In genomic region chr1:160129046-160129445, GRCh38 we compare ENCODE assay signal across 18 cellular contexts. TPM values are rescaled to one million over a fixed set of nuclear protein-coding genes. Genes with fewer than 3 reads are reported as not detected.
DNase-seq lines count a peak whose midpoint lies in the region; ATAC-seq and TF ChIP-seq lines count a peak whose summit lies in the region.
"Had no signal": no experiment of that assay in that cellular context is flagged by ENCODE, and none has a peak within 500 bp of the region (broad histone marks: within the 10 kb centered on the region; RNA-seq: fewer than 3 reads in every experiment).

No MANE protein-coding gene starts in this region.

- no peak overlapping the region for H3K27ac Mint-ChIP-seq in natural killer cell
- no peak overlapping the region for H3K27ac Mint-ChIP-seq in activated naive CD8-positive, alpha-beta T cell treated with anti-CD3 and anti-CD28 coated beads for 36 hours

- no peak overlapping the region for H3K9ac ChIP-seq in PC-3 (ENCODE audit: low read length)
- H3K9ac ChIP-seq in skeletal muscle tissue (ENCODE audit: low read depth in 1 of 3, low read length in 3 of 3): peak overlapping the region; percentile 67 to 81 (median 73)
- H3K9ac ChIP-seq: parathyroid adenoma had no signal

- no peak for ATAC-seq in PC-3
- ATAC-seq in natural killer cell: no peak
- ATAC-seq: HepG2 had no signal

- H3F3A ChIP-seq in PC-3 (ENCODE audit: low read length, unreplicated experiment): peaks cover 7% of the 10 kb centered on the region

- CTCF ChIA-PET in PC-3 (lab: Charles Lee): no interaction called here

- H3K4me3 Mint-ChIP-seq in natural killer cell: no peak overlapping the region
- H3K4me3 Mint-ChIP-seq in activated naive CD8-positive, alpha-beta T cell treated with anti-CD3 and anti-CD28 coated beads for 36 hours: no peak overlapping the region
- H3K4me3 Mint-ChIP-seq: brain had no signal

- peaks cover 0 to 26% of the 10 kb centered on the region in 2 donors for H3K27me3 Mint-ChIP-seq in natural killer cell (ENCODE audit: low read depth in 2 of 2)
- H3K27me3 Mint-ChIP-seq in activated naive CD8-positive, alpha-beta T cell treated with anti-CD3 and anti-CD28 coated beads for 36 hours: no peaks in the 10 kb centered on the region

- no peaks in the 10 kb centered on the region for H3K36me3 Mint-ChIP-seq in natural killer cell
- H3K36me3 Mint-ChIP-seq in activated naive CD8-positive, alpha-beta T cell treated with anti-CD3 and anti-CD28 coated beads for 36 hours: no peaks in the 10 kb centered on the region

- H3K9me3 ChIP-seq in PC-3 (ENCODE audit: low read length) (no peaks in the 10 kb centered on the region), skeletal muscle tissue (ENCODE audit: control insufficient read depth in 3 of 3, low read length in 3 of 3) (no peaks in the 10 kb centered on the region)

- H3K4me1 ChIP-seq in PC-3 (ENCODE audit: insufficient read depth, low read length) (peaks cover 39% of the 10 kb centered on the region), skeletal muscle tissue (ENCODE audit: control insufficient read depth in 3 of 3, insufficient read depth in 3 of 3, low read length in 3 of 3) (peaks cover 88 to 96% (median 90%) of the 10 kb centered on the region in 3 donors)
- H3K4me1 ChIP-seq: parathyroid adenoma had no signal

- H3K9me2 ChIP-seq in PC-3 (replicated peaks; ENCODE audit: low read length): no peaks in the 10 kb centered on the region

- H3K9me3 Mint-ChIP-seq in natural killer cell: no peaks in the 10 kb centered on the region
- H3K9me3 Mint-ChIP-seq in activated naive CD8-positive, alpha-beta T cell treated with anti-CD3 and anti-CD28 coated beads for 36 hours: no peaks in the 10 kb centered on the region
- H3K9me3 Mint-ChIP-seq: brain had no signal

- no TSS peak for BruUV-seq in PC-3 (replicated peaks; lab: Mats Ljungman, UMichigan)

- H3K27ac ChIP-seq in PC-3 (ENCODE audit: low read length) (no peak overlapping the region), skeletal muscle tissue (ENCODE audit: low read depth, low read length) (peak overlapping the region; percentile 96)
- H3K27ac ChIP-seq: parathyroid adenoma had no signal

- POLR2A ChIA-PET in PC-3 (lab: Charles Lee; ENCODE audit: unreplicated experiment): interaction anchor here (0.6 kb wide), 1 partner anchor 132 kb away, joined by 3 read pairs; no protein-coding TSS in a partner anchor

- no peaks in the 10 kb centered on the region for H3K79me2 ChIP-seq in PC-3 (ENCODE audit: low read length)
- H3K79me2 ChIP-seq: parathyroid adenoma had no signal

- no peaks in the 10 kb centered on the region for H3K36me3 ChIP-seq in PC-3 (ENCODE audit: low read depth, low read length)
- H3K36me3 ChIP-seq in skeletal muscle tissue (ENCODE audit: control insufficient read depth in 3 of 3, insufficient read depth in 3 of 3, low read length in 3 of 3): peaks cover 60 to 70% (median 67%) of the 10 kb centered on the region in 3 donors

- H3K4me1 Mint-ChIP-seq in natural killer cell: no peaks in the 10 kb centered on the region
- H3K4me1 Mint-ChIP-seq in activated naive CD8-positive, alpha-beta T cell treated with anti-CD3 and anti-CD28 coated beads for 36 hours: no peaks in the 10 kb centered on the region

- no peak overlapping the region for H2AFZ ChIP-seq in PC-3 (ENCODE audit: low read length)
- H2AFZ ChIP-seq: parathyroid adenoma had no signal

- H3K4me2 ChIP-seq in PC-3 (ENCODE audit: low read length): no peak overlapping the region

- H3K4me3 ChIP-seq in PC-3 (ENCODE audit: low read length) (no peak overlapping the region), skeletal muscle tissue (ENCODE audit: low read length in 3 of 3) (peak overlapping the region; percentile 7 to 30 (median 19))

- peak; percentile 30 for DNase-seq in EL
- DNase-seq in PC-3: peak; percentile 19
- peak; percentile 62 for DNase-seq in glomerular visceral epithelial cell (ENCODE audit: extremely low spot score)
- DNase-seq in activated CD4-positive, alpha-beta T cell treated with anti-CD3 and anti-CD28 coated beads for 48 hours: no peak
- DNase-seq in natural killer cell: no peak
- DNase-seq in activated naive CD8-positive, alpha-beta T cell treated with anti-CD3 and anti-CD28 coated beads for 36 hours: no peak
- DNase-seq in DMS79 (lab: John Stamatoyannopoulos, UW): no peak
- DNase-seq: activated gamma-delta T cell; effector memory CD4-positive, alpha-beta T cell; NCI-H1105 treated with DMSO at 0.1 percent for 48 hours; OCI-M1 had no signal

- intact Hi-C loops in PC-3 (cut with micrococcal nuclease): no loop called here
- intact Hi-C loops in natural killer cell (cut with micrococcal nuclease): no loop called here

- no peaks in the 10 kb centered on the region for H3K27me3 ChIP-seq in PC-3 (ENCODE audit: low read length)
- H3K27me3 ChIP-seq in skeletal muscle tissue (ENCODE audit: control insufficient read depth in 3 of 3, insufficient read depth in 3 of 3, low read length in 3 of 3): no peaks in the 10 kb centered on the region

- H4K20me1 ChIP-seq in PC-3 (ENCODE audit: low read length): no peaks in the 10 kb centered on the region

- TF ChIP-seq CTCF in PC-3 (conservative IDR thresholded peaks at IDR 0.05; ENCODE audit: low read depth, low read length) (no peak), natural killer cell (IDR thresholded peaks at IDR 0.05) (no peak)

RNA-seq across cellular contexts. Expression of gene ATP1A2, which starts 13.5 kb away (rescaled TPM):
- total RNA-seq in PC-3 (2014; rRNA removed) (not detected in 2 replicates), skeletal muscle tissue (38.1 TPM), natural killer cell (not detected)
- total RNA-seq in activated naive CD8-positive, alpha-beta T cell treated with anti-CD3 and anti-CD28 coated beads for 36 hours: not detected
- total RNA-seq: HepG2 had no signal

RNA-seq across cellular contexts. Expression of gene ATP1A4, which starts 22.4 kb away (rescaled TPM):
- total RNA-seq in PC-3 (2014; rRNA removed): 0.04 TPM in 1 of 2 replicates, not detected in the other
- under 0.01 TPM for total RNA-seq in skeletal muscle tissue
- total RNA-seq in natural killer cell: not detected
- total RNA-seq in activated naive CD8-positive, alpha-beta T cell treated with anti-CD3 and anti-CD28 coated beads for 36 hours: not detected
- total RNA-seq: frontal cortex, HepG2, NCI-H460 had no signal

RNA-seq across cellular contexts. Expression of gene IGSF8, which starts 30.6 kb away (rescaled TPM):
- 37.1 and 49.1 TPM in 2 replicates for total RNA-seq in PC-3 (2014; rRNA removed)
- total RNA-seq in skeletal muscle tissue: 11.5 TPM
- total RNA-seq in natural killer cell: 10 to 100 TPM; 26.3 to 35.3 (median 32.1) TPM
- total RNA-seq in activated naive CD8-positive, alpha-beta T cell treated with anti-CD3 and anti-CD28 coated beads for 36 hours: 10 to 100 TPM; 38.0 to 39.0 TPM

RNA-seq across cellular contexts. Expression of gene KCNJ9, which starts 47.7 kb away (rescaled TPM):
- not detected in 2 replicates for total RNA-seq in PC-3 (2014; rRNA removed)
- not detected for total RNA-seq in skeletal muscle tissue
- total RNA-seq in natural killer cell: not detected
- under 1 TPM in 1 of 2 experiments, not detected in 1; 0.04 TPM for total RNA-seq in activated naive CD8-positive, alpha-beta T cell treated with anti-CD3 and anti-CD28 coated beads for 36 hours
- total RNA-seq: HepG2, mononuclear cell, NCI-H460 had no signal

RNA-seq across cellular contexts. Expression of gene KCNJ10, which starts 59.1 kb away (rescaled TPM):
- total RNA-seq in PC-3 (2014; rRNA removed) (0.15 TPM in 1 of 2 replicates, not detected in the other), skeletal muscle tissue (0.52 TPM), natural killer cell (not detected)
- total RNA-seq in activated naive CD8-positive, alpha-beta T cell treated with anti-CD3 and anti-CD28 coated beads for 36 hours: not detected
- total RNA-seq: mononuclear cell, NCI-H460 had no signal

Comparison
In these comparisons a context has a peak if more than half of its experiments do, and no peak if none do; other contexts are left out.
1. DNase-seq: peak in EL (single experiment), PC-3 (single experiment) and glomerular visceral epithelial cell (single experiment); none in activated CD4-positive, alpha-beta T cell treated with anti-CD3 and anti-CD28 coated beads for 48 hours (single experiment), natural killer cell (single experiment), activated naive CD8-positive, alpha-beta T cell treated with anti-CD3 and anti-CD28 coated beads for 36 hours (single experiment) and DMS79 (single experiment).
2. RNA of gene ATP1A2, which starts 13.5 kb away (total RNA-seq): 38.1 TPM in skeletal muscle tissue (single experiment); not detected in PC-3, not detected in activated naive CD8-positive, alpha-beta T cell treated with anti-CD3 and anti-CD28 coated beads for 36 hours and not detected in natural killer cell; every median in the first group is over 10 times any median in the second.